9 cellular contexts compared by ENCODE assay signal in the genomic region with DNA sequence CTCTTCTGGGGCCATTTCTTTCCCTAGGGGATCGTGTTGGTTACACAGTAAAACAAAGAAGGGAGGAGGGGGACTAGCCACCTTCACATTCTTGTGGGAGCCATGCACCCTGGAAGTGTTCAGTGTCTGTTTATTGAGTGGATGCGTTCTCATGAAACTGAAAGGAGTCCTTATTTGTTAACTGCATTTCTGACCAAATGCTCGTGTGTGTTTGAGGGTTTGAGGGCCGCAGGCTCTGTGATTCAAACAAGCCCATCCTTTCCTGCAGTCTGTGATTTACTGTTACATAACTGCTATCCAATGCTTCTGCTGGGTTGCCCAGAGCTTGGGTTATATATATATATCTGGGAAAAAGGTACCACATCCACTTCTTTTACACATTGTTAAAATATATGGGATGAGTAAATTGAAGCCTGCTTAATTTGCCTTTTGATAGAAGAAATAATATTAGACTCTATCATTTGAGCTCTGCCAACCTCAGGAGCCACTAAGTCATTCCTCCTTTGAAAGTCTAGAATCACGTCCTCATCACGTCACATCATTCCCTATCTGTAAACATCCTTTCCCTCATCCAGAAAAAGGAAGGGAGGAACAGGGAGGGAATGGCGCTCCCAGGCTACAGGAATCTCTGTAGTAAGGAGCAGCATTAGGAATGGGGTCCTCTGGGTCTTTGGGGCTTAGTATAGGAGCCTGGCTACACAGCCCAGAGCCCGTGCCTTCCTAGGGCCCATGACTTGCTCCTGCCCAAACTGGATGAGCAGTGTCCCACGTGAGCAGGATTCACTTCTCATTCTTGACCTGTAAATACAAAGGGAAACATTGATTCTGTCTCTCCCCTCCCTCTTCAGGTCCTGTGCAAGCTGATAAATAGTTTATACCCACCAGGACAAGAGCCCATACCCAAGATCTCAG. TPM values are rescaled to one million over a fixed set of nuclear protein-coding genes. Genes with fewer than 3 reads are reported as not detected.
A peak's percentile ranks its signal among the peaks of the same experiment; 100 is the strongest.
DNase-seq lines count a peak whose midpoint lies in the region; ATAC-seq lines count a peak whose summit lies in the region.
"Had no signal": no experiment of that assay in that cellular context is flagged by ENCODE, and none has a peak within 500 bp of the region (broad histone marks: within the 10 kb centered on the region; RNA-seq: fewer than 3 reads in every experiment).

No MANE protein-coding gene starts in this region.

- peaks cover 12 to 30% (median 18%) of the 10 kb centered on the region in 3 donors for H3K27me3 Mint-ChIP-seq in naive B cell

- DNase-seq in NCI-H146 (lab: John Stamatoyannopoulos, UW) (peak; percentile 57), NCI-H146 treated with DMSO at 0.1 percent for 48 hours (lab: John Stamatoyannopoulos, UW; ENCODE audit: unreplicated experiment) (no peak), cerebellar cortex (ENCODE audit: low spot score) (peak; percentile 84), naive B cell (no peak), COLO668 (lab: John Stamatoyannopoulos, UW; ENCODE audit: unreplicated experiment) (no peak), ACHN (no peak)
- DNase-seq: colonic mucosa had no signal

- H3K4me1 Mint-ChIP-seq in naive B cell: peaks cover 11 to 26% (median 23%) of the 10 kb centered on the region in 3 donors

- H3K9ac ChIP-seq in HUES64 (ENCODE audit: low read depth, low read length): peak overlapping the region; percentile 71

- in situ Hi-C loops in ACHN (cut with HindIII; ENCODE audit: low pct_ligation_motif_present, low pct_unique_long_range_greater_than_20kb, low sequenced_read_pairs): no loop called here

- WGBS in HUES64: 41% methylated on average over 9 of the region's 9 CpGs

- no peak overlapping the region for H3K27ac Mint-ChIP-seq in naive B cell

- peaks cover 36% of the 10 kb centered on the region for H3K27me3 ChIP-seq in HUES64 (ENCODE audit: insufficient read depth, low read length)
- H3K27me3 ChIP-seq: colonic mucosa had no signal

- ATAC-seq in naive B cell (ENCODE audit: low read depth in 2 of 2) (no peak), HG03442 (IDR thresholded peaks at IDR 0.05; ENCODE audit: unreplicated experiment) (no peak)

- H3K36me3 Mint-ChIP-seq in naive B cell: peaks cover 0 to 2% of the 10 kb centered on the region in 2 donors

- H3K4me1 ChIP-seq in HUES64 (ENCODE audit: insufficient read depth, low read length): peaks cover 34% of the 10 kb centered on the region
- H3K4me1 ChIP-seq: colonic mucosa had no signal

- H3K4me3 Mint-ChIP-seq in naive B cell: peak overlapping the region; percentile 82 to 95 (median 91)

- peaks cover 2% of the 10 kb centered on the region; the same call in 1 of the 2 replicates for H3K36me3 ChIP-seq in HUES64 (ENCODE audit: insufficient read depth, low read length)
- H3K36me3 ChIP-seq: colonic mucosa had no signal

- peak overlapping the region; percentile 78 for H3K4me3 ChIP-seq in HUES64 (ENCODE audit: low read length)

- no peaks in the 10 kb centered on the region for H3K9me3 ChIP-seq in HUES64 (ENCODE audit: insufficient read depth, low read depth, low read length)
- H3K9me3 ChIP-seq: colonic mucosa had no signal

- peaks cover 0 to 2% (median 0%) of the 10 kb centered on the region in 7 donors for H3K9me3 Mint-ChIP-seq in naive B cell

- H3K27ac ChIP-seq in HUES64 (ENCODE audit: low read depth, low read length): no peak overlapping the region
- H3K27ac ChIP-seq: colonic mucosa had no signal

RNA-seq across cellular contexts. Expression of a gene that starts 1.5 kb away (rescaled TPM):
- polyA plus RNA-seq in HUES64 (2013, experiment 1 of 2): 14.5 TPM
- 31.1 TPM for polyA plus RNA-seq in HUES64 (2013, experiment 2 of 2)
- not detected for polyA plus RNA-seq in naive B cell (ENCODE audit: low read depth in 6 of 6)

RNA-seq across cellular contexts. Expression of a gene that starts 21.4 kb away (rescaled TPM):
- polyA plus RNA-seq in HUES64 (2013, experiment 1 of 2): 26.2 TPM
- polyA plus RNA-seq in HUES64 (2013, experiment 2 of 2): 29.4 TPM
- polyA plus RNA-seq in naive B cell (ENCODE audit: low read depth in 6 of 6): 10 to 100 TPM; 46.8 to 74.4 (median 62.4) TPM

RNA-seq across cellular contexts. Expression of a gene that starts 34.4 kb away (rescaled TPM):
- polyA plus RNA-seq in HUES64 (2013, experiment 1 of 2): not detected
- polyA plus RNA-seq in HUES64 (2013, experiment 2 of 2): not detected
- not detected for polyA plus RNA-seq in naive B cell (ENCODE audit: low read depth in 6 of 6)

Comparison
In these comparisons a context has a peak if more than half of its experiments do, and no peak if none do; other contexts are left out.
1. DNase-seq: peak in NCI-H146 (single experiment) and cerebellar cortex (single experiment); none in NCI-H146 treated with DMSO at 0.1 percent for 48 hours (single experiment), naive B cell (single experiment), COLO668 (single experiment) and ACHN (single experiment).